Comparison of ENCODE assay signal across 19 cellular contexts in the genomic region with DNA sequence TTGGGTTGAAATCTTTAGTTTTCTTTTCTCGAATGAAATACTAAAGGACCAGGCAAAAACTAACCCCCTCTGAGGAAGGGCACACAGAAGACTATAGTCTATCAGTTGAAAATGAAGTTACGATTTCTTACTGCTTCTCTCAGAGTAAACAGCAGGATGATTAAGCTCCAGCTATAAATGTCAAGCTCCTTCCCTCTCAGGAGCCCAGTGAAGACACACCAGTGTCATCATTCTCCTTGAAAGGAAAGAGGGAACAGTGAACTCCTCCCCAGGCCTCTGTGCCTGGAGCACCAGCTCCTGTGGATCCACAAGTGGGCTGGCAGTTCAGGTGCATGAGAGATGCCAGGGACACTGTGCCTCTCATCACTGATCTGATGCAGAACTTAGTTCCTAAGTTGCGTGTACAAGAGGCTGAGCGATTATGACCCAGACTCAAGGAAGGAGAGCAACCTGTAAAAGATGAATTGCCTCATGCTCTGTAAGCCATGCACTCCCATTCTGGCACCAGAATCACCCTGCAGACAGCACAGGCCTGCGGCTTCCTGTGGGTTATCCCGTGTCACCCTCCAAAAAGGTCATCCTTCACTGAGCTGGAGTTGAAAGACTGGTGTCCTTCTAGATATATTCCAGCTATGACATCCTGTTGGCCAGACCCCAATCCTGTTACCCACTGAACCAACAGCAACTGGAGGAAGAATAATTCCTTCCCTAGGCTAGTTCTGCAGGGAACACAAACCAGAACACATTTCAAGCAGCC.
DNase-seq lines count a peak whose midpoint lies in the region; ATAC-seq, FAIRE-seq and TF ChIP-seq lines count a peak whose summit lies in the region.
"Had no signal": no experiment of that assay in that cellular context is flagged by ENCODE, and none has a peak within 500 bp of the region (broad histone marks: within the 10 kb centered on the region; RNA-seq: fewer than 3 reads in every experiment).

No MANE protein-coding gene starts in this region.

- H3K9me2 ChIP-seq in neural cell (ENCODE audit: insufficient read depth, low read length): no peaks in the 10 kb centered on the region

- WGBS in ovary, 3 donors: 48 to 70% (median 57%) methylated on average over 6 of the region's 6 CpGs

- H3K4me1 Mint-ChIP-seq in naive thymus-derived CD8-positive, alpha-beta T cell: no peaks in the 10 kb centered on the region

- H2AFZ ChIP-seq in neural cell (ENCODE audit: low read depth, low read length): no peak overlapping the region
- H2AFZ ChIP-seq: GM23248 had no signal

- intact Hi-C loops in left ventricle myocardium inferior (cut with micrococcal nuclease): no loop called here
- intact Hi-C loops in ovary (cut with DNase I): no loop called here

- H3K36me3 Mint-ChIP-seq in naive thymus-derived CD8-positive, alpha-beta T cell: no peaks in the 10 kb centered on the region

- H3K79me2 ChIP-seq in neural cell (replicated peaks; ENCODE audit: insufficient read depth, low read length): no peaks in the 10 kb centered on the region

- TF ChIP-seq EP300 in neural cell (conservative IDR thresholded peaks at IDR 0.05; ENCODE audit: poor library complexity, severe bottlenecking) (no peak), ovary (IDR thresholded peaks at IDR 0.05) (no peak)

- H3K9ac ChIP-seq in neural cell (ENCODE audit: low read length): no peak overlapping the region
- H3K9ac ChIP-seq: GM23248 had no signal

- H3F3A ChIP-seq in neural cell (ENCODE audit: insufficient read depth, low read length, poor library complexity, severe bottlenecking): no peaks in the 10 kb centered on the region

- H4K20me1 ChIP-seq in neural cell (ENCODE audit: insufficient read depth): no peaks in the 10 kb centered on the region

- H3K27ac ChIP-seq in left ventricle myocardium inferior (replicated peaks) (peak overlapping the region; percentile 36), neural cell (ENCODE audit: low read length) (peak overlapping the region; percentile 68), ovary (no peak overlapping the region)
- H3K27ac ChIP-seq: 22Rv1, GM23248 had no signal

- peaks cover 0 to 2% (median 0%) of the 10 kb centered on the region in 9 donors for H3K9me3 Mint-ChIP-seq in naive thymus-derived CD8-positive, alpha-beta T cell

- peak; percentile 3 for DNase-seq in DMS79 treated with DMSO at 0.1 percent for 48 hours (lab: John Stamatoyannopoulos, UW)
- no peak for DNase-seq in DMS79 (lab: John Stamatoyannopoulos, UW)
- peak; percentile 81 for DNase-seq in SK-MEL-5 (ENCODE audit: low read depth, low spot score)
- DNase-seq in left ventricle myocardium inferior: no peak
- no peak for DNase-seq in ovary
- DNase-seq in H54 (ENCODE audit: insufficient read length, low spot score): no peak
- DNase-seq in naive thymus-derived CD8-positive, alpha-beta T cell: no peak
- DNase-seq: AML-193; GM23248; HCEC 1CT; NCI-H1105 treated with DMSO at 0.1 percent for 48 hours; NCI-H1694 treated with DMSO at 0.1 percent for 48 hours; NCI-H748 treated with DMSO at 0.1 percent for 48 hours; NK-92 treated with Interleukin-12 subunit alpha and Interleukin-12 subunit beta, amount 100 ng/mL, for 24 hours; SHP77 treated with DMSO at 0.1 percent for 48 hours had no signal

- no peak for FAIRE-seq in H54 (lab: Jason Lieb, UNC)
- FAIRE-seq: GM12878, K562 had no signal

- in situ Hi-C loops in SK-MEL-5 (cut with HindIII; ENCODE audit: low pct_unique_long_range_greater_than_20kb, low sequenced_read_pairs): no loop called here

- H3K27me3 Mint-ChIP-seq in naive thymus-derived CD8-positive, alpha-beta T cell: no peaks in the 10 kb centered on the region

- no peaks in the 10 kb centered on the region for H3K9me3 ChIP-seq in left ventricle myocardium inferior (replicated peaks)
- no peaks in the 10 kb centered on the region for H3K9me3 ChIP-seq in neural cell (ENCODE audit: low read length)
- no peaks in the 10 kb centered on the region for H3K9me3 ChIP-seq in ovary

- TF ChIP-seq CTCF in left ventricle myocardium inferior (IDR thresholded peaks at IDR 0.05; ENCODE audit: borderline replicate concordance) (no peak), neural cell (IDR thresholded peaks at IDR 0.05; ENCODE audit: poor library complexity, severe bottlenecking) (no peak), ovary (IDR thresholded peaks at IDR 0.05) (no peak)

- no peak for TF ChIP-seq RAD21 in neural cell (conservative IDR thresholded peaks at IDR 0.05)

- POLR2A ChIA-PET in naive thymus-derived CD8-positive, alpha-beta T cell (lab: Charles Lee): no interaction called here

- no peak overlapping the region for H3K4me3 Mint-ChIP-seq in naive thymus-derived CD8-positive, alpha-beta T cell

- no peak overlapping the region for H3K4me2 ChIP-seq in neural cell (ENCODE audit: low read length)

- H3K4me3 ChIP-seq in left ventricle myocardium inferior (no peak overlapping the region), neural cell (ENCODE audit: low read length) (peak overlapping the region; percentile 30), ovary (no peak overlapping the region)
- H3K4me3 ChIP-seq: GM12878, GM23248, K562 had no signal

- H3K4me1 ChIP-seq in left ventricle myocardium inferior: peaks cover 12% of the 10 kb centered on the region
- H3K4me1 ChIP-seq in ovary (ENCODE audit: insufficient read depth): peaks cover 4% of the 10 kb centered on the region

- ATAC-seq in naive thymus-derived CD8-positive, alpha-beta T cell: no peak
- ATAC-seq: GM12878, K562 had no signal

- H3K27ac Mint-ChIP-seq in naive thymus-derived CD8-positive, alpha-beta T cell: no peak overlapping the region

- no peak for TF ChIP-seq POLR2A in ovary (IDR thresholded peaks at IDR 0.05)
- TF ChIP-seq POLR2A in H54 (IDR thresholded peaks at IDR 0.05; ENCODE audit: low read depth, low read length): no peak

- H3K27me3 ChIP-seq in left ventricle myocardium inferior (ENCODE audit: low read depth) (no peaks in the 10 kb centered on the region), neural cell (ENCODE audit: insufficient read depth, low read depth, low read length) (no peaks in the 10 kb centered on the region), ovary (no peaks in the 10 kb centered on the region)

- no peaks in the 10 kb centered on the region for H3K36me3 ChIP-seq in left ventricle myocardium inferior
- no peaks in the 10 kb centered on the region for H3K36me3 ChIP-seq in neural cell (ENCODE audit: insufficient read depth, low read length)
- no peaks in the 10 kb centered on the region for H3K36me3 ChIP-seq in ovary

TF ChIP-seq in neural cell, 6 proteins besides CTCF, POLR2A, EP300 and RAD21:
- TF ChIP-seq SMC3 (conservative IDR thresholded peaks at IDR 0.05; ENCODE audit: poor library complexity): no peak
- TF ChIP-seq MXI1 (conservative IDR thresholded peaks at IDR 0.05; ENCODE audit: poor library complexity, severe bottlenecking): no peak
- TF ChIP-seq, protein P1, sequence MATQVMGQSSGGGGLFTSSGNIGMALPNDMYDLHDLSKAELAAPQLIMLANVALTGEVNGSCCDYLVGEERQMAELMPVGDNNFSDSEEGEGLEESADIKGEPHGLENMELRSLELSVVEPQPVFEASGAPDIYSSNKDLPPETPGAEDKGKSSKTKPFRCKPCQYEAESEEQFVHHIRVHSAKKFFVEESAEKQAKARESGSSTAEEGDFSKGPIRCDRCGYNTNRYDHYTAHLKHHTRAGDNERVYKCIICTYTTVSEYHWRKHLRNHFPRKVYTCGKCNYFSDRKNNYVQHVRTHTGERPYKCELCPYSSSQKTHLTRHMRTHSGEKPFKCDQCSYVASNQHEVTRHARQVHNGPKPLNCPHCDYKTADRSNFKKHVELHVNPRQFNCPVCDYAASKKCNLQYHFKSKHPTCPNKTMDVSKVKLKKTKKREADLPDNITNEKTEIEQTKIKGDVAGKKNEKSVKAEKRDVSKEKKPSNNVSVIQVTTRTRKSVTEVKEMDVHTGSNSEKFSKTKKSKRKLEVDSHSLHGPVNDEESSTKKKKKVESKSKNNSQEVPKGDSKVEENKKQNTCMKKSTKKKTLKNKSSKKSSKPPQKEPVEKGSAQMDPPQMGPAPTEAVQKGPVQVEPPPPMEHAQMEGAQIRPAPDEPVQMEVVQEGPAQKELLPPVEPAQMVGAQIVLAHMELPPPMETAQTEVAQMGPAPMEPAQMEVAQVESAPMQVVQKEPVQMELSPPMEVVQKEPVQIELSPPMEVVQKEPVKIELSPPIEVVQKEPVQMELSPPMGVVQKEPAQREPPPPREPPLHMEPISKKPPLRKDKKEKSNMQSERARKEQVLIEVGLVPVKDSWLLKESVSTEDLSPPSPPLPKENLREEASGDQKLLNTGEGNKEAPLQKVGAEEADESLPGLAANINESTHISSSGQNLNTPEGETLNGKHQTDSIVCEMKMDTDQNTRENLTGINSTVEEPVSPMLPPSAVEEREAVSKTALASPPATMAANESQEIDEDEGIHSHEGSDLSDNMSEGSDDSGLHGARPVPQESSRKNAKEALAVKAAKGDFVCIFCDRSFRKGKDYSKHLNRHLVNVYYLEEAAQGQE (IDR thresholded peaks at IDR 0.05; ENCODE audit: borderline replicate concordance): no peak
TF ChIP-seq in neural cell: peak in this region for 0.

Comparison
In these comparisons a context has a peak if more than half of its experiments do, and no peak if none do; other contexts are left out.
1. DNase-seq: peak in DMS79 treated with DMSO at 0.1 percent for 48 hours (single experiment) and SK-MEL-5 (single experiment); none in DMS79 (single experiment), left ventricle myocardium inferior (single experiment), ovary (0 of 5), H54 (single experiment) and naive thymus-derived CD8-positive, alpha-beta T cell (0 of 10).
2. H3K27ac ChIP-seq: peak in left ventricle myocardium inferior (single experiment) and neural cell (single experiment); none in ovary (0 of 2).